8 cellular contexts compared by ENCODE assay signal in the genomic region with DNA sequence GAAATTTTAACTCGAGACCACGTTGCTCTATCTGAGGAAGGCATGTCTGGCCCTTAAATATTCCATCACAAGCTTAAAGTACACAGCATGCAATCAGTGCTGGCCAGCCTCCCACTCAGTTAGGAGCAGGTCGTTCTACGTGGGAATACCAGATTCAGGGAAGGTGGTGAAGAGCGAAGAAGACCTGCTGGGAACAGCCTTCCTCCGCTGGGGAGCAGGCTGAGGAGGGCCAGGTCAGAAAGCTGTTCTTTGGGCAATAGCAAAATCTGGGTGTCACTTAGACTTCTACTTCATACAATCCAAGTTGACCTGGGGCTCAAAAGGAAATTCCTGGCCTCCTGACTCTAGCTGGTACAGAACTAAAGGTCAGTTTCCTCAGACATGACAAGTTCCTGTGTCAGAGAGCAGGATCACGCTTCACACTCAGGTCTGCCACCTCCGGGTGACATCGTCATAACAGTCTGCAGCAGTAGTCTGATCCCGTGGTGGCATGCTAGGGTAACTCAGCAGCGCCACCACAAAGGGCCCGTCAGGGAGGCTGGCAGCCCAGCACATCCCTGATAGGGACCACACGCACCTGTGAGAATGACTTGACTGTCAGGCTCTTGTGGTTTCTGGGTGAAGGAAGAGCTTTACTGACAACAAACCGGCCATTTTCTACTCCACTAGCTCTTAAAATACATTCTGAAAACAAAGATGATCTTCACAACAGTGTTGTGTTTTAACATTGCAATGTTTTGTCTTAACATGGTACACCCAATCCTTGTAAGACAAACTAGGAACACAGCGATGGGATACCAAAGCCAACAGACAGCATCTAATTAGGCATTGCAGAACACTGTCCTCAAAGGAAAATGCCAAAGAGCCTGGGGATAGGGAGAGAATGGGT. TPM values are rescaled to one million over a fixed set of nuclear protein-coding genes. Genes with fewer than 3 reads are reported as not detected.
DNase-seq lines count a peak whose midpoint lies in the region; ATAC-seq and TF ChIP-seq lines count a peak whose summit lies in the region.

No MANE protein-coding gene starts in this region.

- peak; percentile 52 for TF ChIP-seq CTCF in GM12865 (IDR thresholded peaks at IDR 0.05; ENCODE audit: insufficient read depth, low read depth, low read length, missing control alignments)

- intact Hi-C loops in left ventricle myocardium superior (cut with micrococcal nuclease) = no loop called here

- DNase-seq in GM12865 (ENCODE audit: low read depth) (peak; percentile 80), left ventricle myocardium superior (peak; percentile 43), dedifferentiated amniotic fluid mesenchymal stem cell (ENCODE audit: extremely low spot score) (no peak), NCI-H1105 treated with DMSO at 0.1 percent for 48 hours (lab: John Stamatoyannopoulos, UW) (no peak)
- DNase-seq in Jurkat, Clone E6-1 (ENCODE audit: low read depth, low spot score) = peak; percentile 98
- peak; percentile 21 to 32 for DNase-seq in activated CD4-positive, alpha-beta T cell treated with anti-CD3 and anti-CD28 coated beads, Interleukin-2, amount 50 U/mL, for 4 hours
- DNase-seq in stimulated activated CD8-positive, alpha-beta memory T cell treated with anti-CD3 and anti-CD28 coated beads, Interleukin-7, amount 100 ng/mL, for 4 hours (ENCODE audit: low read depth in 2 of 2) = peak; percentile 12 to 36

- H3K4me3 ChIP-seq in GM12865 (ENCODE audit: low read depth, low read length) = no peak overlapping the region
- no peak overlapping the region for H3K4me3 ChIP-seq in Jurkat, Clone E6-1 (ENCODE audit: low read length)

- ATAC-seq in GM21619 (IDR thresholded peaks at IDR 0.05; ENCODE audit: unreplicated experiment) (peak; percentile 96), left ventricle myocardium superior (peak; percentile 78)

RNA-seq across cellular contexts. Expression of a gene that starts 35.2 kb away (rescaled TPM):
- 24.3 TPM for polyA plus RNA-seq in Jurkat, Clone E6-1 (2012; ENCODE audit: insufficient read depth, insufficient read length)
- 26.2 TPM for total RNA-seq in left ventricle myocardium superior

RNA-seq across cellular contexts. Expression of a gene that starts 36.2 kb away (rescaled TPM):
- not detected for polyA plus RNA-seq in Jurkat, Clone E6-1 (2012; ENCODE audit: insufficient read depth, insufficient read length)
- total RNA-seq in left ventricle myocardium superior = 24.9 TPM

Comparison
In these comparisons a context has a peak if more than half of its experiments do, and no peak if none do; other contexts are left out.
1. DNase-seq: peak in GM12865 (single experiment), Jurkat, Clone E6-1 (single experiment), activated CD4-positive, alpha-beta T cell treated with anti-CD3 and anti-CD28 coated beads, Interleukin-2, amount 50 U/mL, for 4 hours (2 of 2), left ventricle myocardium superior (single experiment) and stimulated activated CD8-positive, alpha-beta memory T cell treated with anti-CD3 and anti-CD28 coated beads, Interleukin-7, amount 100 ng/mL, for 4 hours (2 of 2); none in dedifferentiated amniotic fluid mesenchymal stem cell (single experiment) and NCI-H1105 treated with DMSO at 0.1 percent for 48 hours (single experiment).